13 cellular contexts compared by ENCODE assay signal in the genomic region with DNA sequence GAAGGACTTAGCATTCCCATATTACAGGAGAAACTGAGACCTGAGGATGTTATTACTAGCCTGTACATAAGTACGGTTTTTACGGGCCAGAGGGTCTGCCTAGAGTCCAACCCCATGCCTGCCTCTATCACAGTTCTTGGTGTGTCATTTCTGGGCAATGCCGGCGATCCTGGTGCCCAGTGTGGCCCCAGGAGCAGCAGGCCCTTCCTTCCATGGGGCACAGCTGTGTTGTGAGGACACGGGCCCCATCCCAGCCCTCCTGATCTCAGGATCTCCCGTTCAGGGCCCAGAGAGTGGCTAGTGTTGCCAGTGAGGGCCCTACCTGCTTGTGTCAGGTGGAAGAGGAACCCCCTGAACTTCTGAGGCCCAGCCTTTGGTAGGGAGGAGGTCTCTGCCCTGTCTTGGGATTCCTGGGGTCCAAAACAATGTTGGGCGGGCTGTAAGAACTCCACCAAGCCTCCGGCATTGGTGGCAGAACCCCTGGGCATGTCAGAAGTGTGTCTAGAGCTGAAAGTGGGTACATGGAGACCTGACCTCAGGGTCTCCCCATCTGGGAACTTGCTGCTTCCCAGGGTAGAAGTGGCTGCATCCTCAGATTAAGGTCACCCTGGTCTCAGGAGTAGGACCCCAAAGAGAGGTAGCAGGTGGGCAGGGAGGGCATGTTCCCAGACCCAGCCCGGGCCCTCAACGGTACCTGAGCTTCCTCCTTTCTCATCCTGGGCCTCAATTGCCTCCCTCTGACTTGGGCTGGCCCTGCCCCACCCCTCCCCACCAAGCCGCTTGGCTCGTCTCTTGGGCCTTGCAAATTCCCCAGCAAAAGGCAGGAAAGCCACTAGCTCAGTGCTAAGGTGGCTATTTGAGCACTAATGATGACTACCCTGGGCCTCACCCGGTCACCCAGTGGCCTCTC.
A peak's percentile ranks its signal among the peaks of the same experiment; 100 is the strongest.
DNase-seq lines count a peak whose midpoint lies in the region; ATAC-seq, FAIRE-seq and TF ChIP-seq lines count a peak whose summit lies in the region.
"Had no signal": no experiment of that assay in that cellular context is flagged by ENCODE, and none has a peak within 500 bp of the region (broad histone marks: within the 10 kb centered on the region; RNA-seq: fewer than 3 reads in every experiment).

No MANE protein-coding gene starts in this region.

- H2AFZ ChIP-seq in neural progenitor cell (replicated peaks) = no peak overlapping the region

- peaks cover 7% of the 10 kb centered on the region for H3K4me1 Mint-ChIP-seq in activated T-helper 2 cell treated with anti-CD3 and anti-CD28 coated beads, Interferon-gamma antibody, Interleukin-2, Interleukin-4, amounts not matched to agents 10 μg/mL and 5 μg/mL and 100 μg/mL, durations not matched to agents 14 hours and 24 hours and 36 hours (ENCODE audit: low read depth)
- peaks cover 15% of the 10 kb centered on the region for H3K4me1 Mint-ChIP-seq in neural progenitor cell
- H3K4me1 Mint-ChIP-seq in stimulated activated naive B cell treated with anti-CD40 and anti-IgM and Interleukin-4, amounts not matched to agents 10 μg/mL and 1 μg/mL and 100 μg/mL, for 72 hours = peaks cover 9 to 23% of the 10 kb centered on the region in 2 donors

- H3K9me3 ChIP-seq in neural progenitor cell (ENCODE audit: low read depth) = no peaks in the 10 kb centered on the region
- H3K9me3 ChIP-seq: BE2C, sigmoid colon had no signal

- no peak overlapping the region for H3K4me3 Mint-ChIP-seq in activated T-helper 2 cell treated with anti-CD3 and anti-CD28 coated beads, Interferon-gamma antibody, Interleukin-2, Interleukin-4, amounts not matched to agents 10 μg/mL and 5 μg/mL and 100 μg/mL, durations not matched to agents 14 hours and 24 hours and 36 hours (ENCODE audit: low read depth)
- H3K4me3 Mint-ChIP-seq in neural progenitor cell = no peak overlapping the region
- H3K4me3 Mint-ChIP-seq in stimulated activated naive B cell treated with anti-CD40 and anti-IgM and Interleukin-4, amounts not matched to agents 10 μg/mL and 1 μg/mL and 100 μg/mL, for 72 hours = no peak overlapping the region

- ATAC-seq in stimulated activated naive B cell treated with anti-CD40 and anti-IgM and Interleukin-4, amounts not matched to agents 10 μg/mL and 1 μg/mL and 100 μg/mL, for 72 hours (replicated peaks) = no peak
- ATAC-seq: naive thymus-derived CD4-positive, alpha-beta T cell had no signal

- no peak for FAIRE-seq in GM12891 (lab: Jason Lieb, UNC)

- no peak overlapping the region for H3K27ac Mint-ChIP-seq in activated T-helper 2 cell treated with anti-CD3 and anti-CD28 coated beads, Interferon-gamma antibody, Interleukin-2, Interleukin-4, amounts not matched to agents 10 μg/mL and 5 μg/mL and 100 μg/mL, durations not matched to agents 14 hours and 24 hours and 36 hours
- H3K27ac Mint-ChIP-seq in neural progenitor cell = peak overlapping the region; percentile 60
- no peak overlapping the region for H3K27ac Mint-ChIP-seq in stimulated activated naive B cell treated with anti-CD40 and anti-IgM and Interleukin-4, amounts not matched to agents 10 μg/mL and 1 μg/mL and 100 μg/mL, for 72 hours

- no peak for TF ChIP-seq CTCF in neural progenitor cell (IDR thresholded peaks at IDR 0.05)

- peak; percentile 0 for DNase-seq in stimulated activated CD4-positive, alpha-beta T cell treated with anti-CD3 and anti-CD28 coated beads, Interleukin-1b, Interleukin-23, amount 100 ng/mL, for 48 hours
- DNase-seq in stimulated activated CD4-positive, alpha-beta T cell treated with anti-CD3 and anti-CD28 coated beads, Interleukin-15, amount 100 ng/mL, for 24 hours = no peak
- DNase-seq in activated T-helper 2 cell treated with anti-CD3 and anti-CD28 coated beads, Interferon-gamma antibody, Interleukin-2, Interleukin-4, amounts not matched to agents 10 μg/mL and 5 μg/mL and 100 μg/mL, durations not matched to agents 14 hours and 24 hours and 36 hours (ENCODE audit: low spot score) = peak; percentile 6
- DNase-seq in neural progenitor cell (ENCODE audit: low spot score) (no peak), EL (no peak), substantia nigra (lab: John Stamatoyannopoulos, UW) (no peak), GM12891 (ENCODE audit: insufficient read length, low spot score) (no peak)
- no peak for DNase-seq in stimulated activated naive B cell treated with anti-CD40 and anti-IgM and Interleukin-4, amounts not matched to agents 10 μg/mL and 1 μg/mL and 100 μg/mL, for 72 hours
- DNase-seq: BE2C, NCI-H510A treated with DMSO at 0.1 percent for 48 hours had no signal

- no peaks in the 10 kb centered on the region for H4K20me1 ChIP-seq in neural progenitor cell (ENCODE audit: low read depth)

- intact Hi-C loops in activated T-helper 2 cell treated with anti-CD3 and anti-CD28 coated beads, Interferon-gamma antibody, Interleukin-2, Interleukin-4, amounts not matched to agents 10 μg/mL and 5 μg/mL and 100 μg/mL, durations not matched to agents 14 hours and 24 hours and 36 hours (cut with micrococcal nuclease) = no loop called here

- peaks cover 21% of the 10 kb centered on the region for H3K27me3 ChIP-seq in neural progenitor cell
- H3K27me3 ChIP-seq: BE2C, sigmoid colon had no signal

- no peaks in the 10 kb centered on the region for H3K9me3 Mint-ChIP-seq in activated T-helper 2 cell treated with anti-CD3 and anti-CD28 coated beads, Interferon-gamma antibody, Interleukin-2, Interleukin-4, amounts not matched to agents 10 μg/mL and 5 μg/mL and 100 μg/mL, durations not matched to agents 14 hours and 24 hours and 36 hours
- no peaks in the 10 kb centered on the region for H3K9me3 Mint-ChIP-seq in neural progenitor cell
- no peaks in the 10 kb centered on the region for H3K9me3 Mint-ChIP-seq in stimulated activated naive B cell treated with anti-CD40 and anti-IgM and Interleukin-4, amounts not matched to agents 10 μg/mL and 1 μg/mL and 100 μg/mL, for 72 hours
- H3K9me3 Mint-ChIP-seq: naive thymus-derived CD4-positive, alpha-beta T cell had no signal

- H3K27ac ChIP-seq in neural progenitor cell (no peak overlapping the region), substantia nigra (ENCODE audit: low read depth, low read length, poor library complexity, severe bottlenecking) (no peak overlapping the region)
- H3K27ac ChIP-seq: sigmoid colon, VCaP had no signal

- H3K27me3 Mint-ChIP-seq in activated T-helper 2 cell treated with anti-CD3 and anti-CD28 coated beads, Interferon-gamma antibody, Interleukin-2, Interleukin-4, amounts not matched to agents 10 μg/mL and 5 μg/mL and 100 μg/mL, durations not matched to agents 14 hours and 24 hours and 36 hours (ENCODE audit: low read depth) = no peaks in the 10 kb centered on the region
- peaks cover 5% of the 10 kb centered on the region for H3K27me3 Mint-ChIP-seq in neural progenitor cell (ENCODE audit: insufficient read depth, low read depth)
- H3K27me3 Mint-ChIP-seq in stimulated activated naive B cell treated with anti-CD40 and anti-IgM and Interleukin-4, amounts not matched to agents 10 μg/mL and 1 μg/mL and 100 μg/mL, for 72 hours = peaks cover 0 to 10% of the 10 kb centered on the region in 2 donors
- H3K27me3 Mint-ChIP-seq: naive thymus-derived CD4-positive, alpha-beta T cell had no signal

- no peaks in the 10 kb centered on the region for H3K36me3 Mint-ChIP-seq in activated T-helper 2 cell treated with anti-CD3 and anti-CD28 coated beads, Interferon-gamma antibody, Interleukin-2, Interleukin-4, amounts not matched to agents 10 μg/mL and 5 μg/mL and 100 μg/mL, durations not matched to agents 14 hours and 24 hours and 36 hours (ENCODE audit: low read depth)
- no peaks in the 10 kb centered on the region for H3K36me3 Mint-ChIP-seq in neural progenitor cell
- H3K36me3 Mint-ChIP-seq in stimulated activated naive B cell treated with anti-CD40 and anti-IgM and Interleukin-4, amounts not matched to agents 10 μg/mL and 1 μg/mL and 100 μg/mL, for 72 hours = peaks cover 3 to 9% of the 10 kb centered on the region in 2 donors

- H3K4me3 ChIP-seq in neural progenitor cell = no peak overlapping the region
- H3K4me3 ChIP-seq: sigmoid colon had no signal

- no peaks in the 10 kb centered on the region for H3F3A ChIP-seq in neural progenitor cell (ENCODE audit: low read depth)

- no peak overlapping the region for H3K4me2 ChIP-seq in neural progenitor cell

- peaks cover 4% of the 10 kb centered on the region for H3K4me1 ChIP-seq in neural progenitor cell

- H3K9ac ChIP-seq in neural progenitor cell = no peak overlapping the region

- H3K79me2 ChIP-seq in neural progenitor cell (ENCODE audit: low read depth) = no peaks in the 10 kb centered on the region

- TF ChIP-seq POLR2A in GM12891 (IDR thresholded peaks at IDR 0.05; ENCODE audit: low read depth, low read length) = no peak

- no peaks in the 10 kb centered on the region for H3K36me3 ChIP-seq in neural progenitor cell
- H3K36me3 ChIP-seq: BE2C, sigmoid colon had no signal

TF ChIP-seq in GM12891, 5 proteins besides CTCF, POLR2A, EP300 and RAD21:
- no peak for TF ChIP-seq TAF1 (IDR thresholded peaks at IDR 0.05; ENCODE audit: low read depth, low read length)
- TF ChIP-seq SPI1 (IDR thresholded peaks at IDR 0.05; ENCODE audit: low read depth, low read length) = no peak
- no peak for TF ChIP-seq PAX5 (IDR thresholded peaks at IDR 0.05; ENCODE audit: insufficient read depth, low read length, severe bottlenecking)
- no peak for TF ChIP-seq POU2F2 (IDR thresholded peaks at IDR 0.05; ENCODE audit: low read depth, low read length)
- TF ChIP-seq POLR2AphosphoS5 (IDR thresholded peaks at IDR 0.05; ENCODE audit: low read depth, low read length) = no peak

Comparison
In these comparisons a context has a peak if more than half of its experiments do, and no peak if none do; other contexts are left out.
1. DNase-seq: peak in stimulated activated CD4-positive, alpha-beta T cell treated with anti-CD3 and anti-CD28 coated beads, Interleukin-1b, Interleukin-23, amount 100 ng/mL, for 48 hours (single experiment) and activated T-helper 2 cell treated with anti-CD3 and anti-CD28 coated beads, Interferon-gamma antibody, Interleukin-2, Interleukin-4, amounts not matched to agents 10 μg/mL and 5 μg/mL and 100 μg/mL, durations not matched to agents 14 hours and 24 hours and 36 hours (single experiment); none in stimulated activated CD4-positive, alpha-beta T cell treated with anti-CD3 and anti-CD28 coated beads, Interleukin-15, amount 100 ng/mL, for 24 hours (single experiment), neural progenitor cell (single experiment), EL (single experiment), substantia nigra (0 of 49), GM12891 (single experiment) and stimulated activated naive B cell treated with anti-CD40 and anti-IgM and Interleukin-4, amounts not matched to agents 10 μg/mL and 1 μg/mL and 100 μg/mL, for 72 hours (single experiment).